Comparison of ENCODE assay signal across 8 cellular contexts in the genomic region with DNA sequence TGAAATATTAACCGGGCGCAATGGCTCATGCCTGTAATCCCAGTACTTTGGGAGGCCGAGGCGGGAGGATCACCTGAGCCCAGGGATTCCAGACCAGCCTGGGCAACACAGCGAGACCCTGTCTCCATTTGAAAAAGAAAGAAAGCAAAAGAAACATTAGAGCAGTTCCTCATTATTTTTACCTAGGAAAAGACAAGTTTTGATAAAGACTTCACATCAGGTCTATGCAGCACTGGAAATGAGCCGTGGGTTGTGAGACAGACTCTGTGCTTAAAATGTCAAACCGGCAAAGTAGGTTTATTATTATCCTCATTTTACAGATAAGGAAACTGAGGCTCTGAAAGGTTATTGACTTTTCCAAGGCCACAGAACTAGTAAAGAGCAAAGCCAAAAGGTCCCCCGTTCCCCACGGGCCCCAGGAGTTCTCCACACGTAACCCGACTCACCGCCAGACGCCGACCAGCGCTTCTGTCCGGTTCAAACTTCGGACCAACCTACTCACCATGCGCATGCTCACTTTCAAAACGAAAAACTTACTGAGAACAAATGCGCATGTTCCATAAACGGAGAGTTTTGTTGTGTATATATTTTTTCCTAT. TPM values are rescaled to one million over a fixed set of nuclear protein-coding genes. Genes with fewer than 3 reads are reported as not detected.
DNase-seq lines count a peak whose midpoint lies in the region; ATAC-seq, FAIRE-seq and TF ChIP-seq lines count a peak whose summit lies in the region.

No MANE protein-coding gene starts in this region.

- H3K36me3 Mint-ChIP-seq in activated CD4-positive, alpha-beta memory T cell treated with anti-CD3 and anti-CD28 coated beads, Interleukin-2, amount 10 ng/mL, durations not matched to agents 7 days and 5 days (ENCODE audit: low read depth), result peaks cover 32% of the 10 kb centered on the region

- H3K4me3 ChIP-seq in psoas muscle, result peak overlapping the region; percentile 99

- H3K27me3 Mint-ChIP-seq in activated CD4-positive, alpha-beta memory T cell treated with anti-CD3 and anti-CD28 coated beads, Interleukin-2, amount 10 ng/mL, durations not matched to agents 7 days and 5 days, result no peaks in the 10 kb centered on the region

- H3K36me3 ChIP-seq in psoas muscle (ENCODE audit: insufficient read depth in 1 of 2, low read depth in 1 of 2), result peaks cover 0 to 33% of the 10 kb centered on the region in 2 donors

- peak overlapping the region; percentile 96 for H3K27ac Mint-ChIP-seq in activated CD4-positive, alpha-beta memory T cell treated with anti-CD3 and anti-CD28 coated beads, Interleukin-2, amount 10 ng/mL, durations not matched to agents 7 days and 5 days

- ATAC-seq in GM19372 (IDR thresholded peaks at IDR 0.05; ENCODE audit: low read depth, unreplicated experiment) (peak; percentile 62), HG03095 (IDR thresholded peaks at IDR 0.05; ENCODE audit: unreplicated experiment) (peak; percentile 51), psoas muscle (peak; percentile 66 to 75 (median 72))

- peaks cover 50% of the 10 kb centered on the region for H3K4me1 Mint-ChIP-seq in activated CD4-positive, alpha-beta memory T cell treated with anti-CD3 and anti-CD28 coated beads, Interleukin-2, amount 10 ng/mL, durations not matched to agents 7 days and 5 days

- peaks cover 23% of the 10 kb centered on the region for H3K4me1 ChIP-seq in psoas muscle

- TF ChIP-seq CTCF in psoas muscle (IDR thresholded peaks at IDR 0.05), result no peak

- FAIRE-seq in GM19239 (lab: Jason Lieb, UNC), result no peak

- peak overlapping the region; percentile 96 for H3K27ac ChIP-seq in psoas muscle

- POLR2A ChIA-PET in activated CD4-positive, alpha-beta memory T cell treated with anti-CD3 and anti-CD28 coated beads, Interleukin-2, amount 10 ng/mL, durations not matched to agents 7 days and 5 days (lab: Charles Lee), result interaction anchor here (0.6 to 4.4 kb wide), 30 partner anchors 10 to 707 kb away, joined by 3 to 29 read pairs (median 4); a partner anchor contains a TSS

- no peaks in the 10 kb centered on the region for H3K9me3 Mint-ChIP-seq in activated CD4-positive, alpha-beta memory T cell treated with anti-CD3 and anti-CD28 coated beads, Interleukin-2, amount 10 ng/mL, durations not matched to agents 7 days and 5 days

- no peak for DNase-seq in activated CD4-positive, alpha-beta memory T cell treated with anti-CD3 and anti-CD28 coated beads, Interleukin-2, amount 10 ng/mL, durations not matched to agents 7 days and 5 days
- peak; percentile 6 for DNase-seq in glomerular visceral epithelial cell (ENCODE audit: extremely low spot score)
- DNase-seq in psoas muscle, result peak in 1 of 2 donors; percentile 82
- no peak for DNase-seq in GM19239 (ENCODE audit: insufficient read length, low spot score)
- DNase-seq in SHP77 treated with DMSO at 0.1 percent for 48 hours (lab: John Stamatoyannopoulos, UW), result no peak
- DNase-seq in NCI-H1417 treated with DMSO at 0.1 percent for 48 hours (lab: John Stamatoyannopoulos, UW), result no peak

- CTCF ChIA-PET in activated CD4-positive, alpha-beta memory T cell treated with anti-CD3 and anti-CD28 coated beads, Interleukin-2, amount 10 ng/mL, durations not matched to agents 7 days and 5 days (lab: Charles Lee), result interaction anchor here (0.9 to 1.7 kb wide), 4 partner anchors 23 to 148 kb away, joined by 3 to 9 read pairs (median 4); no protein-coding TSS in a partner anchor

- no peaks in the 10 kb centered on the region for H3K9me3 ChIP-seq in psoas muscle

- no peaks in the 10 kb centered on the region for H3K27me3 ChIP-seq in psoas muscle (ENCODE audit: insufficient read depth in 3 of 3, low read length in 2 of 3)

- intact Hi-C loops in psoas muscle (cut with DNase I), result no loop called here

- 5 to 7% (median 6%) methylated on average over 21 of the region's 21 CpGs for WGBS in psoas muscle, 3 donors

- H3K4me3 Mint-ChIP-seq in activated CD4-positive, alpha-beta memory T cell treated with anti-CD3 and anti-CD28 coated beads, Interleukin-2, amount 10 ng/mL, durations not matched to agents 7 days and 5 days, result peak overlapping the region; percentile 100

RNA-seq across cellular contexts. Expression of a gene that starts 0.4 kb away (rescaled TPM):
- 10 to 100 TPM; 11.4 to 11.7 TPM for total RNA-seq in activated CD4-positive, alpha-beta memory T cell treated with anti-CD3 and anti-CD28 coated beads, Interleukin-2, amount 10 ng/mL, durations not matched to agents 7 days and 5 days
- total RNA-seq in psoas muscle, result 1 to 10 TPM; 4.9 to 8.8 (median 6.9) TPM
- 1 to 10 TPM; 4.7 to 8.0 (median 5.1) TPM for polyA plus RNA-seq in psoas muscle

RNA-seq across cellular contexts. Expression of a gene that starts 0.6 kb away (rescaled TPM):
- 10 to 100 TPM; 44.3 to 50.1 TPM for total RNA-seq in activated CD4-positive, alpha-beta memory T cell treated with anti-CD3 and anti-CD28 coated beads, Interleukin-2, amount 10 ng/mL, durations not matched to agents 7 days and 5 days
- 10 to 100 TPM; 26.6 to 56.0 (median 45.2) TPM for total RNA-seq in psoas muscle
- polyA plus RNA-seq in psoas muscle, result 10 to 100 TPM; 10.6 to 35.8 (median 12.0) TPM
